In genomic region chr15:75067123-75067854, GRCh38 we compare ENCODE assay signal across 8 cellular contexts. TPM values are rescaled to one million over a fixed set of nuclear protein-coding genes. Genes with fewer than 3 reads are reported as not detected.
DNase-seq lines count a peak whose midpoint lies in the region; ATAC-seq and TF ChIP-seq lines count a peak whose summit lies in the region.

No MANE protein-coding gene starts in this region.

- H3K9me3 ChIP-seq in CD4-positive, alpha-beta T cell (ENCODE audit: control insufficient read depth, low read length) = no peaks in the 10 kb centered on the region

- H3K27me3 ChIP-seq in CD4-positive, alpha-beta T cell (ENCODE audit: control insufficient read depth, insufficient read depth, low read length) = no peaks in the 10 kb centered on the region
- H3K27me3 ChIP-seq in foreskin keratinocyte = peaks cover 8% of the 10 kb centered on the region

- TF ChIP-seq CTCF in CD4-positive, alpha-beta T cell (IDR thresholded peaks at IDR 0.05) = no peak
- TF ChIP-seq CTCF in activated B cell treated with CpG ODN at 0.5 μM for 24 hours (IDR thresholded peaks at IDR 0.05) = no peak
- TF ChIP-seq CTCF in foreskin keratinocyte (conservative IDR thresholded peaks at IDR 0.05) = no peak

- DNase-seq in CD4-positive, alpha-beta T cell = no peak
- DNase-seq in HUDEP-2 (lab: John Stamatoyannopoulos, UW; ENCODE audit: unreplicated experiment in 76 of 76) (peak in 49 of 76 experiments; percentile 2 to 75 (median 35)), activated B cell treated with CpG ODN at 0.5 μM for 24 hours (no peak), foreskin keratinocyte (peak in 1 of 2 donors; percentile 57), islet precursor cell (no peak), NCI-H2196 treated with DMSO at 0.1 percent for 48 hours (lab: John Stamatoyannopoulos, UW; ENCODE audit: unreplicated experiment) (no peak), NCI-H82 (lab: John Stamatoyannopoulos, UW) (no peak)

- H3K36me3 Mint-ChIP-seq in CD4-positive, alpha-beta T cell (ENCODE audit: low read depth) = no peaks in the 10 kb centered on the region
- H3K36me3 Mint-ChIP-seq in activated B cell treated with CpG ODN at 0.5 μM for 24 hours (ENCODE audit: low read depth) = peaks cover 2% of the 10 kb centered on the region

- CTCF ChIA-PET in CD4-positive, alpha-beta T cell (lab: Charles Lee) = no interaction called here
- CTCF ChIA-PET in activated B cell treated with CpG ODN at 0.5 μM for 24 hours (lab: Charles Lee) = interaction anchor here (4.1 kb wide), 1 partner anchor 25 kb away, joined by 23 read pairs; no protein-coding TSS in a partner anchor

- H3K4me1 Mint-ChIP-seq in CD4-positive, alpha-beta T cell (ENCODE audit: low read depth) = peaks cover 19% of the 10 kb centered on the region
- H3K4me1 Mint-ChIP-seq in activated B cell treated with CpG ODN at 0.5 μM for 24 hours = peaks cover 53% of the 10 kb centered on the region

- peaks cover 14% of the 10 kb centered on the region for H3K4me1 ChIP-seq in foreskin keratinocyte

- H3K27ac Mint-ChIP-seq in CD4-positive, alpha-beta T cell = peak overlapping the region; percentile 34
- H3K27ac Mint-ChIP-seq in activated B cell treated with CpG ODN at 0.5 μM for 24 hours = peak overlapping the region; percentile 41

- intact Hi-C loops in CD4-positive, alpha-beta T cell (cut with DNase I, micrococcal nuclease) = no loop called here
- intact Hi-C loops in activated B cell treated with CpG ODN at 0.5 μM for 24 hours (cut with micrococcal nuclease) = no loop called here

- POLR2A ChIA-PET in CD4-positive, alpha-beta T cell (lab: Charles Lee) = no interaction called here
- POLR2A ChIA-PET in activated B cell treated with CpG ODN at 0.5 μM for 24 hours (lab: Charles Lee) = interaction anchor here (0.6 to 6.1 kb wide), 4 partner anchors 10 to 134 kb away, joined by 4 to 40 read pairs (median 5); partner anchors contain the start of gene C15orf39

- ATAC-seq in CD4-positive, alpha-beta T cell (ENCODE audit: poor library complexity) = peak; percentile 21
- ATAC-seq in activated B cell treated with CpG ODN at 0.5 μM for 24 hours (ENCODE audit: low read depth) (no peak), foreskin keratinocyte (no peak), GM19452 (IDR thresholded peaks at IDR 0.05; ENCODE audit: unreplicated experiment) (no peak)

- peaks cover 5% of the 10 kb centered on the region for H3K27me3 Mint-ChIP-seq in CD4-positive, alpha-beta T cell
- no peaks in the 10 kb centered on the region for H3K27me3 Mint-ChIP-seq in activated B cell treated with CpG ODN at 0.5 μM for 24 hours

- no peak overlapping the region for H3K4me3 Mint-ChIP-seq in CD4-positive, alpha-beta T cell
- no peak overlapping the region for H3K4me3 Mint-ChIP-seq in activated B cell treated with CpG ODN at 0.5 μM for 24 hours

- H3K9me3 Mint-ChIP-seq in CD4-positive, alpha-beta T cell = peaks cover 2% of the 10 kb centered on the region
- H3K9me3 Mint-ChIP-seq in activated B cell treated with CpG ODN at 0.5 μM for 24 hours = peaks cover 4% of the 10 kb centered on the region

- no peak overlapping the region for H3K27ac ChIP-seq in CD4-positive, alpha-beta T cell (ENCODE audit: low read depth, low read length)
- H3K27ac ChIP-seq in foreskin keratinocyte = peak overlapping the region; percentile 23

RNA-seq across cellular contexts. Expression of gene PPCDC, which starts 43.9 kb away (rescaled TPM):
- total RNA-seq in CD4-positive, alpha-beta T cell = 1 to 10 TPM; 5.5 to 5.8 TPM
- 13.5 and 16.6 TPM in 2 replicates for total RNA-seq in activated B cell treated with CpG ODN at 0.5 μM for 24 hours
- 12.5 and 13.1 TPM in 2 replicates for total RNA-seq in foreskin keratinocyte
- 16.7 and 19.1 TPM in 2 replicates for polyA plus RNA-seq in foreskin keratinocyte

Comparison
In these comparisons a context has a peak if more than half of its experiments do, and no peak if none do; other contexts are left out.
1. DNase-seq: peak in HUDEP-2 (49 of 76); none in CD4-positive, alpha-beta T cell (0 of 10), activated B cell treated with CpG ODN at 0.5 μM for 24 hours (single experiment), islet precursor cell (single experiment), NCI-H2196 treated with DMSO at 0.1 percent for 48 hours (single experiment) and NCI-H82 (single experiment).